ENCODE assay signal across 8 cellular contexts in genomic region chr10:96292971-96293909, GRCh38. TPM values are rescaled to one million over a fixed set of nuclear protein-coding genes. Genes with fewer than 3 reads are reported as not detected.
DNase-seq lines count a peak whose midpoint lies in the region; ATAC-seq and TF ChIP-seq lines count a peak whose summit lies in the region.

No MANE protein-coding gene starts in this region.

- H3K27me3 Mint-ChIP-seq in neural progenitor cell (ENCODE audit: insufficient read depth, low read depth): peaks cover 3% of the 10 kb centered on the region

- ATAC-seq in GM18873 (IDR thresholded peaks at IDR 0.05; ENCODE audit: low FRiP score, unreplicated experiment): peak; percentile 45
- ATAC-seq in HG03565 (IDR thresholded peaks at IDR 0.05; ENCODE audit: unreplicated experiment): peak; percentile 36
- ATAC-seq in esophagus mucosa: peak; percentile 83

- H3K9ac ChIP-seq in neural progenitor cell: no peak overlapping the region

- peak overlapping the region; percentile 64 for H2AFZ ChIP-seq in neural progenitor cell (replicated peaks)

- H4K20me1 ChIP-seq in neural progenitor cell (ENCODE audit: low read depth): no peaks in the 10 kb centered on the region

- H3K79me2 ChIP-seq in neural progenitor cell (ENCODE audit: low read depth): no peaks in the 10 kb centered on the region

- H3K9me3 ChIP-seq in neural progenitor cell (ENCODE audit: low read depth): no peaks in the 10 kb centered on the region

- H3K36me3 ChIP-seq in neural progenitor cell: no peaks in the 10 kb centered on the region

- no peaks in the 10 kb centered on the region for H3F3A ChIP-seq in neural progenitor cell (ENCODE audit: low read depth)

- no peak overlapping the region for H3K4me3 ChIP-seq in neural progenitor cell

- no peaks in the 10 kb centered on the region for H3K27me3 ChIP-seq in neural progenitor cell

- H3K4me1 Mint-ChIP-seq in neural progenitor cell: peaks cover 4% of the 10 kb centered on the region

- H3K4me2 ChIP-seq in neural progenitor cell: no peak overlapping the region

- H3K27ac ChIP-seq in neural progenitor cell: no peak overlapping the region

- peak; percentile 74 for TF ChIP-seq CTCF in neural progenitor cell (IDR thresholded peaks at IDR 0.05)

- peak; percentile 48 for DNase-seq in COLO829 (ENCODE audit: low spot score)
- peak; percentile 79 for DNase-seq in RKO (ENCODE audit: low spot score)
- DNase-seq in neural progenitor cell (ENCODE audit: low spot score): peak; percentile 61
- no peak for DNase-seq in stimulated activated CD4-positive, alpha-beta T cell treated with anti-CD3 and anti-CD28 coated beads, Interleukin-4, amount 100 ng/mL, for 1 hour
- no peak for DNase-seq in NCI-H1048 (lab: John Stamatoyannopoulos, UW)

- no peaks in the 10 kb centered on the region for H3K36me3 Mint-ChIP-seq in neural progenitor cell

- H3K4me3 Mint-ChIP-seq in neural progenitor cell: no peak overlapping the region

- no peak overlapping the region for H3K27ac Mint-ChIP-seq in neural progenitor cell

- no peaks in the 10 kb centered on the region for H3K9me3 Mint-ChIP-seq in neural progenitor cell

- no peaks in the 10 kb centered on the region for H3K4me1 ChIP-seq in neural progenitor cell

RNA-seq across cellular contexts. Expression of gene DNTT, which starts 11.0 kb away (rescaled TPM):
- total RNA-seq in esophagus mucosa (not detected), neural progenitor cell (ENCODE audit: low replicate concordance) (not detected in 2 replicates)

RNA-seq across cellular contexts. Expression of gene BLNK, which starts 21.9 kb away (rescaled TPM):
- total RNA-seq in esophagus mucosa: 51.3 TPM
- total RNA-seq in neural progenitor cell (ENCODE audit: low replicate concordance): not detected in 2 replicates

Comparison
In these comparisons a context has a peak if more than half of its experiments do, and no peak if none do; other contexts are left out.
1. DNase-seq: peak in COLO829 (single experiment), RKO (single experiment) and neural progenitor cell (single experiment); none in stimulated activated CD4-positive, alpha-beta T cell treated with anti-CD3 and anti-CD28 coated beads, Interleukin-4, amount 100 ng/mL, for 1 hour (single experiment) and NCI-H1048 (single experiment).
2. RNA of gene BLNK, which starts 21.9 kb away (total RNA-seq): 51.3 TPM in esophagus mucosa (single experiment); not detected in neural progenitor cell; every median in the first group is over 10 times any median in the second.
3. Peak in every context shown above with its lines, with median percentiles within 50 percentile points of each other: ATAC-seq.